ENCODE assay signal across 1 cellular context in the genomic region with DNA sequence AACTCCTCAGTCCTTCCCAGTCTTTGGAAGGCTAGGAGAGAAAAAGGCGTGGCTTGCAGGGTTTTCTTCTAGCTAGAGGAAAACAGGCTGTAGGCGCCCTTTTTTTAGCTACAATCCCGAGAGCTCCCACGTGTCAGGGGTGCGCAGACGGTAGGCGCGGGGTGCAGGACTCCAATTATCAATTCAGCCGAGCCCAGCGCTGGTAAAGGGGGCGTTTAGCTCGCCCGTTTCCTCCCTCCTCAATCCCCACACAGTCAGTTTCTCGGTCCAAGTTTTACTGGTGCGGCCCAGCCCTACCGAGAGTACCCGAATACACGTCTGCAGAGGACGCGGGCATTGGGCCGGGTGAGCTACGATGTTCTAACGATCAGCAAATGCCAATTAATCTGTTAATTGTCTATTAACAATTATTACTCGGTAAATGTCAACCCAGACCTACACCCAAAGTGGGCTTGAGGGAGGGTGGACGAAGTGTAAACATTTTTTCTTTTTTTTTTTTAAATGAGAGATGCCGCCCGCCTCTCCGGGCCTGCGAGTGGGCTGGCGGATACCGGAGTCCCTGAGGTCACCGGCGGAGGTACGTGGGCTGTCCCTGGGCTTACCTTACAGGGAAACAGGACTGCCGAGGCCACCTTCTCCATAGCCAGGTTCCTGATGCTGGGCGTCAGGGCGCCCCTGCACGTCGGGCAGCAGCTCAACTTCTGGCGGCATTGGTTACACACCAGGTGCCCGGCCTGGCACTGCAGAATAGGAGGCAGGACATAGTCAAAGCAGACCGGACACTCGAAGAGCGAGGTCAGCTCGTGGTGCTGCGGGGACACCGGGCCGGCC.
A peak's percentile ranks its signal among the peaks of the same experiment; 100 is the strongest.
TF ChIP-seq lines count a peak whose summit lies in the region.

No MANE protein-coding gene starts in this region.

TF ChIP-seq in endothelial cell of umbilical vein, 7 proteins besides CTCF, POLR2A, EP300 and RAD21:
- TF ChIP-seq, protein P1, sequence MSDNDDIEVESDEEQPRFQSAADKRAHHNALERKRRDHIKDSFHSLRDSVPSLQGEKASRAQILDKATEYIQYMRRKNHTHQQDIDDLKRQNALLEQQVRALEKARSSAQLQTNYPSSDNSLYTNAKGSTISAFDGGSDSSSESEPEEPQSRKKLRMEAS (IDR thresholded peaks at IDR 0.05; ENCODE audit: insufficient read depth, insufficient read length): peak; percentile 38
- no peak for TF ChIP-seq FOS (IDR thresholded peaks at IDR 0.05; ENCODE audit: borderline replicate concordance, insufficient read depth, low read length)
